Comparison of ENCODE assay signal across 15 cellular contexts in the genomic region with DNA sequence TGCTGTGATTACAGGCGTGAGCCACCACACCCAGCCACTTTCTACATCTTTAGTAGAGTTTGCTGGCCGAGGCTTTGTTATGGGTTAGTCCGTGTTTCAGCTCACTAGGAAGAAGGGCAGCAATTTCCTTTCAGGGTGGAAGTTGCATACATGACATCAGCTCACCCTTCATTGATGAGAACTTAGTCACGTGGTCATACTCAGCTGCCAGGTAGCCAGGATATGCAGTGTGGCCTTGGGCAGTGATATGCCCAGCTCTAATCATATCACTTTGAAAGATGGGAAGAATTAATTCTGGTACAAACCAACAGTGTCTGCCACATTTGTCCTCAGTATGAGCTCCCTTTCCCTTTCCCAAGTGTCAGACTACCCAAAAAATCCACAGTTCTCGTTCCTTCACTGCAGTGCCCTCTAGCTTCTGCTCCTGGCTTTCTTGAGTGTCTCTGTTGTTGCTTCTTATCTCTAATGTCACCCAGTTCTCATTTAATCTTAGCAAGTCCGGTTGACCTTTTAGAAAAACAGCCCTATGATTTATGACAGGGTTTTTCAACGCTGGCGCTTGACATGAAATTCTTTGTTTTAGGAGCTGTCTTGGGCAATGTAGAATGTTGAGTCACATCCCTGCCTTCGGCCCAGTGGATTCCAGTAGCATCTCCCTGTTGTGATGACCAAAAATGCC.
A peak's percentile ranks its signal among the peaks of the same experiment; 100 is the strongest.
DNase-seq lines count a peak whose midpoint lies in the region; ATAC-seq and TF ChIP-seq lines count a peak whose summit lies in the region.
"Had no signal": no experiment of that assay in that cellular context is flagged by ENCODE, and none has a peak within 500 bp of the region (broad histone marks: within the 10 kb centered on the region; RNA-seq: fewer than 3 reads in every experiment).

No MANE protein-coding gene starts in this region.

- no peaks in the 10 kb centered on the region for H3K27me3 ChIP-seq in Peyer's patch
- H3K27me3 ChIP-seq: right lobe of liver, testis had no signal

- no peak for ATAC-seq in HG03442 (IDR thresholded peaks at IDR 0.05; ENCODE audit: unreplicated experiment)
- ATAC-seq: right lobe of liver had no signal

- TF ChIP-seq POLR2A in Peyer's patch (IDR thresholded peaks at IDR 0.05) = no peak

- TF ChIP-seq CTCF in Peyer's patch (IDR thresholded peaks at IDR 0.05) = no peak

- no peaks in the 10 kb centered on the region for H3K9me3 ChIP-seq in Peyer's patch
- H3K9me3 ChIP-seq: right lobe of liver, testis had no signal

- no peaks in the 10 kb centered on the region for H3K36me3 ChIP-seq in Peyer's patch
- H3K36me3 ChIP-seq: right lobe of liver had no signal

- H3K4me1 ChIP-seq in Peyer's patch = no peaks in the 10 kb centered on the region
- H3K4me1 ChIP-seq: right lobe of liver, testis had no signal

- H3K27ac ChIP-seq in Peyer's patch = no peak overlapping the region
- H3K27ac ChIP-seq: right lobe of liver, testis had no signal

- no peak overlapping the region for H3K4me3 ChIP-seq in Peyer's patch
- H3K4me3 ChIP-seq: right lobe of liver, testis had no signal

- in situ Hi-C loops in SK-MEL-5 (cut with HindIII; ENCODE audit: low pct_unique_long_range_greater_than_20kb, low sequenced_read_pairs) = no loop called here

- peak; percentile 1 for DNase-seq in NCI-H82 (lab: John Stamatoyannopoulos, UW)
- no peak for DNase-seq in NCI-H82 treated with DMSO at 0.1 percent for 48 hours (lab: John Stamatoyannopoulos, UW; ENCODE audit: unreplicated experiment)
- peak; percentile 78 for DNase-seq in SK-MEL-5 (ENCODE audit: low read depth, low spot score)
- peak; percentile 15 for DNase-seq in fibroblast of peridontal ligament (ENCODE audit: extremely low read depth)
- peak; percentile 49 for DNase-seq in stromal cell of bone marrow (ENCODE audit: low read depth)
- DNase-seq in NCI-H1694 treated with DMSO at 0.1 percent for 48 hours (lab: John Stamatoyannopoulos, UW) = no peak
- DNase-seq in Peyer's patch = no peak
- DNase-seq: 8988T; activated CD8-positive, alpha-beta memory T cell treated with anti-CD3 and anti-CD28 coated beads, Interleukin-2, amount 50 U/mL, for 4 hours; effector CD8-positive, alpha-beta T cell; GDM1; NCI-H2029; right lobe of liver; testis had no signal

Comparison
In these comparisons a context has a peak if more than half of its experiments do, and no peak if none do; other contexts are left out.
1. DNase-seq: peak in NCI-H82 (single experiment), SK-MEL-5 (single experiment), fibroblast of peridontal ligament (single experiment) and stromal cell of bone marrow (single experiment); none in NCI-H82 treated with DMSO at 0.1 percent for 48 hours (single experiment), NCI-H1694 treated with DMSO at 0.1 percent for 48 hours (single experiment) and Peyer's patch (0 of 3).